8 cellular contexts compared by ENCODE assay signal in genomic region chr1:225998560-225999226, GRCh38. TPM values are rescaled to one million over a fixed set of nuclear protein-coding genes. Genes with fewer than 3 reads are reported as not detected.
A peak's percentile ranks its signal among the peaks of the same experiment; 100 is the strongest.
DNase-seq lines count a peak whose midpoint lies in the region; ATAC-seq and TF ChIP-seq lines count a peak whose summit lies in the region.

No MANE protein-coding gene starts in this region.

- H3K36me3 Mint-ChIP-seq in activated CD4-positive, alpha-beta memory T cell treated with anti-CD3 and anti-CD28 coated beads for 36 hours = peaks cover 27% of the 10 kb centered on the region
- no peaks in the 10 kb centered on the region for H3K36me3 Mint-ChIP-seq in glutamatergic neuron (ENCODE audit: unreplicated experiment)

- ATAC-seq in GM18505 (IDR thresholded peaks at IDR 0.05; ENCODE audit: unreplicated experiment) (peak; percentile 8), HG02981 (IDR thresholded peaks at IDR 0.05; ENCODE audit: unreplicated experiment) (peak; percentile 2), GM18520 (IDR thresholded peaks at IDR 0.05; ENCODE audit: unreplicated experiment) (no peak)

- intact Hi-C loops in activated CD4-positive, alpha-beta memory T cell treated with anti-CD3 and anti-CD28 coated beads for 36 hours (cut with micrococcal nuclease) = loop anchor here (1.0 to 5.0 kb wide), 6 partner anchors 64 to 531 kb away; partner anchors contain the start of genes ACBD3, H3-3A and PYCR2

- no peak for TF ChIP-seq POLR2A in GM18505 (IDR thresholded peaks at IDR 0.05; ENCODE audit: borderline replicate concordance, extremely low read depth, insufficient read depth, insufficient read length)

- H3K9me3 Mint-ChIP-seq in activated CD4-positive, alpha-beta memory T cell treated with anti-CD3 and anti-CD28 coated beads for 36 hours = no peaks in the 10 kb centered on the region
- peaks cover 17% of the 10 kb centered on the region for H3K9me3 Mint-ChIP-seq in glutamatergic neuron (ENCODE audit: unreplicated experiment)

- H3K4me3 Mint-ChIP-seq in activated CD4-positive, alpha-beta memory T cell treated with anti-CD3 and anti-CD28 coated beads for 36 hours = peak overlapping the region; percentile 100
- H3K4me3 Mint-ChIP-seq in glutamatergic neuron (ENCODE audit: unreplicated experiment) = peak overlapping the region; percentile 100

- H3K27me3 Mint-ChIP-seq in activated CD4-positive, alpha-beta memory T cell treated with anti-CD3 and anti-CD28 coated beads for 36 hours = no peaks in the 10 kb centered on the region
- peaks cover 8% of the 10 kb centered on the region for H3K27me3 Mint-ChIP-seq in glutamatergic neuron (ENCODE audit: unreplicated experiment)

- peak overlapping the region; percentile 96 for H3K27ac Mint-ChIP-seq in activated CD4-positive, alpha-beta memory T cell treated with anti-CD3 and anti-CD28 coated beads for 36 hours
- H3K27ac Mint-ChIP-seq in glutamatergic neuron (ENCODE audit: unreplicated experiment) = peak overlapping the region; percentile 100

- DNase-seq in activated CD4-positive, alpha-beta memory T cell treated with anti-CD3 and anti-CD28 coated beads for 36 hours = no peak
- DNase-seq in glutamatergic neuron = no peak
- DNase-seq in putamen (ENCODE audit: low spot score) = peak; percentile 10
- DNase-seq in activated CD4-positive, alpha-beta T cell treated with anti-CD3 and anti-CD28 coated beads for 4 hours = no peak
- DNase-seq in mucosa of gallbladder (ENCODE audit: low spot score) = no peak

- CTCF ChIA-PET in activated CD4-positive, alpha-beta memory T cell treated with anti-CD3 and anti-CD28 coated beads for 36 hours (lab: Charles Lee) = interaction anchor here (0.6 to 2.0 kb wide), 7 partner anchors 11 to 409 kb away, joined by 3 to 17 read pairs (median 4); partner anchors contain the start of genes H3-3A and PARP1

- TF ChIP-seq CTCF in glutamatergic neuron (IDR thresholded peaks at IDR 0.05; ENCODE audit: partially characterized antibody, unreplicated experiment) = no peak

- POLR2A ChIA-PET in activated CD4-positive, alpha-beta memory T cell treated with anti-CD3 and anti-CD28 coated beads for 36 hours (lab: Charles Lee) = interaction anchor here (0.5 to 2.2 kb wide), 14 partner anchors 11 to 554 kb away, joined by 3 to 45 read pairs (median 6); partner anchors contain the start of genes H3-3A, PARP1, PYCR2 and SRP9

- H3K4me1 Mint-ChIP-seq in activated CD4-positive, alpha-beta memory T cell treated with anti-CD3 and anti-CD28 coated beads for 36 hours (ENCODE audit: low read depth) = peaks cover 61% of the 10 kb centered on the region
- H3K4me1 Mint-ChIP-seq in glutamatergic neuron (ENCODE audit: low read depth, unreplicated experiment) = peaks cover 42% of the 10 kb centered on the region

RNA-seq across cellular contexts. Expression of gene SDE2, which starts 0.5 kb away (rescaled TPM):
- 10 to 100 TPM; 18.0 to 18.2 TPM for total RNA-seq in activated CD4-positive, alpha-beta memory T cell treated with anti-CD3 and anti-CD28 coated beads for 36 hours
- total RNA-seq in glutamatergic neuron (ENCODE audit: unreplicated experiment) (19.6 TPM), mucosa of gallbladder (15.0 TPM)

RNA-seq across cellular contexts. Expression of gene LEFTY2, which starts 57.7 kb away (rescaled TPM):
- not detected for total RNA-seq in activated CD4-positive, alpha-beta memory T cell treated with anti-CD3 and anti-CD28 coated beads for 36 hours
- 5.0 TPM for total RNA-seq in glutamatergic neuron (ENCODE audit: unreplicated experiment)
- 0.23 TPM for total RNA-seq in mucosa of gallbladder
